ENCODE assay signal across 7 cellular contexts in the genomic region with DNA sequence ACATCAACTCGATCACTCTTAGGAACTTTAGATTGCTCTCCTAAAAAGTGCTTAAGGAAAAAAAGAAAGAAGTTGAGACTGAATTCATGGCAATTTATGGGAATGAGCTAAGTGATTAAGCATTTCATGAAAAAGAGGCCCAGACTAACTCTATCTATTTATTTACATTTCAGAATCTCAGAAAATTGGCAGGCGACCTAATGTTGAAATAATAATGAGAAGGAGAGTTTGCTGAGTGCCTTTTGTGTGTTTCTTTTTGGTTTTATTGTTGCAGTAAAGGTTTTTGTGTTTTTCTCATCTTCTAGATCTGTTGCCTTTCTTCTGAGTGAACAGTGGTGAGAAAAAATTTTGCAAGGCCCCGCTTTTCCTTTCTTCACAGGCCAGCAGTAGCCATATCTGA. TPM values are rescaled to one million over a fixed set of nuclear protein-coding genes. Genes with fewer than 3 reads are reported as not detected.
DNase-seq lines count a peak whose midpoint lies in the region; ATAC-seq and TF ChIP-seq lines count a peak whose summit lies in the region.

No MANE protein-coding gene starts in this region.

- no peak overlapping the region for H3K4me3 ChIP-seq in IMR-90 (ENCODE audit: insufficient read depth, low read depth, low read length)
- H3K4me3 ChIP-seq in fibroblast of villous mesenchyme (ENCODE audit: low read depth, low read length): peak overlapping the region; percentile 99

- no peaks in the 10 kb centered on the region for H3K9me3 Mint-ChIP-seq in activated T-helper 1 cell treated with anti-CD3 and anti-CD28 coated beads, Interleukin-12 subunit alpha, Interleukin-12 subunit beta, Interleukin-2, Interleukin-4 antibody, amounts not matched to agents 30 ng/mL and 10 ng/mL and 1 ng/mL, durations not matched to agents 14 hours and 24 hours and 36 hours
- no peaks in the 10 kb centered on the region for H3K9me3 Mint-ChIP-seq in stimulated activated memory B cell treated with anti-CD40 and anti-IgM and Interleukin-4, amounts not matched to agents 10 μg/mL and 1 μg/mL and 100 μg/mL, for 72 hours

- in situ Hi-C loops in IMR-90 (cut with MboI; ENCODE audit: low sequenced_read_pairs): no loop called here

- H2BK20ac ChIP-seq in IMR-90 (ENCODE audit: low read depth, low read length): no peak overlapping the region

- H2BK5ac ChIP-seq in IMR-90 (ENCODE audit: low read depth, low read length, poor library complexity, severe bottlenecking): peak overlapping the region; percentile 82

- H3K36me3 Mint-ChIP-seq in activated T-helper 1 cell treated with anti-CD3 and anti-CD28 coated beads, Interleukin-12 subunit alpha, Interleukin-12 subunit beta, Interleukin-2, Interleukin-4 antibody, amounts not matched to agents 30 ng/mL and 10 ng/mL and 1 ng/mL, durations not matched to agents 14 hours and 24 hours and 36 hours (ENCODE audit: low read depth): peaks cover 11% of the 10 kb centered on the region
- no peaks in the 10 kb centered on the region for H3K36me3 Mint-ChIP-seq in stimulated activated memory B cell treated with anti-CD40 and anti-IgM and Interleukin-4, amounts not matched to agents 10 μg/mL and 1 μg/mL and 100 μg/mL, for 72 hours

- no TSS peak for BruUV-seq in IMR-90 (replicated peaks; lab: Mats Ljungman, UMichigan)

- H3K9ac ChIP-seq in IMR-90 (ENCODE audit: low read depth, low read length): peak overlapping the region; percentile 79; the same call in 1 of the 2 replicates

- TF ChIP-seq RAD21 in IMR-90 (IDR thresholded peaks at IDR 0.05; ENCODE audit: low read length): no peak

- dilution Hi-C loops in IMR-90 (cut with HindIII; ENCODE audit: low sequenced_read_pairs, unreplicated experiment): no loop called here

- H3K56ac ChIP-seq in IMR-90 (ENCODE audit: extremely low read depth, insufficient read depth, low read length): peak overlapping the region; percentile 60; the same call in 1 of the 2 replicates

- H3K18ac ChIP-seq in IMR-90 (ENCODE audit: low read depth, low read length): peak overlapping the region; percentile 85

- peak overlapping the region; percentile 73 for H3K4me3 Mint-ChIP-seq in activated T-helper 1 cell treated with anti-CD3 and anti-CD28 coated beads, Interleukin-12 subunit alpha, Interleukin-12 subunit beta, Interleukin-2, Interleukin-4 antibody, amounts not matched to agents 30 ng/mL and 10 ng/mL and 1 ng/mL, durations not matched to agents 14 hours and 24 hours and 36 hours
- no peak overlapping the region for H3K4me3 Mint-ChIP-seq in stimulated activated memory B cell treated with anti-CD40 and anti-IgM and Interleukin-4, amounts not matched to agents 10 μg/mL and 1 μg/mL and 100 μg/mL, for 72 hours

- peak overlapping the region; percentile 85 for H3K27ac Mint-ChIP-seq in activated T-helper 1 cell treated with anti-CD3 and anti-CD28 coated beads, Interleukin-12 subunit alpha, Interleukin-12 subunit beta, Interleukin-2, Interleukin-4 antibody, amounts not matched to agents 30 ng/mL and 10 ng/mL and 1 ng/mL, durations not matched to agents 14 hours and 24 hours and 36 hours
- peak overlapping the region; percentile 74 for H3K27ac Mint-ChIP-seq in stimulated activated memory B cell treated with anti-CD40 and anti-IgM and Interleukin-4, amounts not matched to agents 10 μg/mL and 1 μg/mL and 100 μg/mL, for 72 hours

- H3K9me1 ChIP-seq in IMR-90 (ENCODE audit: insufficient read depth, low read length): peaks cover 6% of the 10 kb centered on the region

- peaks cover 75% of the 10 kb centered on the region for H3K4me1 Mint-ChIP-seq in activated T-helper 1 cell treated with anti-CD3 and anti-CD28 coated beads, Interleukin-12 subunit alpha, Interleukin-12 subunit beta, Interleukin-2, Interleukin-4 antibody, amounts not matched to agents 30 ng/mL and 10 ng/mL and 1 ng/mL, durations not matched to agents 14 hours and 24 hours and 36 hours (ENCODE audit: low read depth)
- H3K4me1 Mint-ChIP-seq in stimulated activated memory B cell treated with anti-CD40 and anti-IgM and Interleukin-4, amounts not matched to agents 10 μg/mL and 1 μg/mL and 100 μg/mL, for 72 hours: peaks cover 49% of the 10 kb centered on the region

- H3K27me3 Mint-ChIP-seq in activated T-helper 1 cell treated with anti-CD3 and anti-CD28 coated beads, Interleukin-12 subunit alpha, Interleukin-12 subunit beta, Interleukin-2, Interleukin-4 antibody, amounts not matched to agents 30 ng/mL and 10 ng/mL and 1 ng/mL, durations not matched to agents 14 hours and 24 hours and 36 hours (ENCODE audit: insufficient read depth): no peaks in the 10 kb centered on the region
- H3K27me3 Mint-ChIP-seq in stimulated activated memory B cell treated with anti-CD40 and anti-IgM and Interleukin-4, amounts not matched to agents 10 μg/mL and 1 μg/mL and 100 μg/mL, for 72 hours: no peaks in the 10 kb centered on the region

- peak; percentile 90 for DNase-seq in IMR-90
- no peak for DNase-seq in activated T-helper 1 cell treated with anti-CD3 and anti-CD28 coated beads, Interleukin-12 subunit alpha, Interleukin-12 subunit beta, Interleukin-2, Interleukin-4 antibody, amounts not matched to agents 30 ng/mL and 10 ng/mL and 1 ng/mL, durations not matched to agents 14 hours and 24 hours and 36 hours (ENCODE audit: low spot score)
- DNase-seq in fibroblast of villous mesenchyme (ENCODE audit: low read depth): peak; percentile 91
- DNase-seq in effector CD8-positive, alpha-beta T cell (lab: John Stamatoyannopoulos, UW): no peak
- DNase-seq in SHP77 treated with DMSO at 0.1 percent for 48 hours (lab: John Stamatoyannopoulos, UW): no peak

- H3K4me1 ChIP-seq in IMR-90 (ENCODE audit: control insufficient read depth, insufficient read depth, low read length): peaks cover 14% of the 10 kb centered on the region

- H3K27me3 ChIP-seq in IMR-90 (ENCODE audit: control insufficient read depth, insufficient read depth, low read length): no peaks in the 10 kb centered on the region

- WGBS in IMR-90 (ENCODE audit: extremely low coverage in 2 of 2, insufficient read length in 1 of 2), 2 experiments: no CpG with 5 or more reads among the region's 3 CpGs

- H4K8ac ChIP-seq in IMR-90 (ENCODE audit: low read depth in 2 of 2, low read length in 2 of 2): peak overlapping the region; percentile 52 to 74; a peak in 3 of 4 replicates

- no peak for TF ChIP-seq POLR2A in IMR-90 (IDR thresholded peaks at IDR 0.05; ENCODE audit: low read depth, low read length)

- no peak for ATAC-seq in IMR-90 (ENCODE audit: low read depth)
- ATAC-seq in stimulated activated memory B cell treated with anti-CD40 and anti-IgM and Interleukin-4, amounts not matched to agents 10 μg/mL and 1 μg/mL and 100 μg/mL, for 72 hours: no peak
- ATAC-seq in HG03469 (IDR thresholded peaks at IDR 0.05; ENCODE audit: unreplicated experiment): no peak

- peak overlapping the region; percentile 94 for H3K27ac ChIP-seq in IMR-90 (ENCODE audit: insufficient read depth, low read length)

- CTCF ChIA-PET in IMR-90 (lab: Yijun Ruan, JAX): no interaction called here

- H2BK15ac ChIP-seq in IMR-90 (ENCODE audit: low read depth, low read length): peak overlapping the region; percentile 65; the same call in 1 of the 3 replicates

- H2AK5ac ChIP-seq in IMR-90 (ENCODE audit: low read depth, low read length): peak overlapping the region; percentile 81; the same call in 1 of the 2 replicates

- H2BK120ac ChIP-seq in IMR-90 (ENCODE audit: low read depth, low read length): peak overlapping the region; percentile 89

- peak overlapping the region; percentile 92; the same call in 1 of the 2 replicates for H3K23ac ChIP-seq in IMR-90 (ENCODE audit: low read depth, low read length)

- H3K4me2 ChIP-seq in IMR-90 (ENCODE audit: low read depth, low read length): peak overlapping the region; percentile 66

- H4K5ac ChIP-seq in IMR-90 (ENCODE audit: low read depth, low read length): peak overlapping the region; percentile 93; the same call in 1 of the 2 replicates

- peak overlapping the region; percentile 86; the same call in 1 of the 2 replicates for H3K14ac ChIP-seq in IMR-90 (replicated peaks; ENCODE audit: low read depth, low read length)

- H2AFZ ChIP-seq in IMR-90 (replicated peaks; ENCODE audit: low read length, poor library complexity): no peak overlapping the region

- POLR2A ChIA-PET in IMR-90 (lab: Charles Lee; ENCODE audit: unreplicated experiment): interaction anchor here (0.6 kb wide), 1 partner anchor 40 kb away, joined by 3 read pairs; no protein-coding TSS in a partner anchor

- no peaks in the 10 kb centered on the region for H3K9me3 ChIP-seq in IMR-90 (ENCODE audit: control insufficient read depth, insufficient read depth, low read length)

- peaks cover 32% of the 10 kb centered on the region for H4K20me1 ChIP-seq in IMR-90 (ENCODE audit: insufficient read depth, low read length)

- no peak overlapping the region for H2AK9ac ChIP-seq in IMR-90 (replicated peaks; ENCODE audit: low read depth, low read length, poor library complexity)

- TF ChIP-seq CTCF in IMR-90 (conservative IDR thresholded peaks at IDR 0.05; ENCODE audit: low read depth, low read length) (no peak), fibroblast of villous mesenchyme (IDR thresholded peaks at IDR 0.05; ENCODE audit: insufficient read depth, low read depth, low read length) (no peak)

- H4K91ac ChIP-seq in IMR-90 (ENCODE audit: insufficient read depth, low read depth, low read length): peak overlapping the region; percentile 85

- H3K36me3 ChIP-seq in IMR-90 (ENCODE audit: control insufficient read depth, insufficient read depth, low read length): peaks cover 20% of the 10 kb centered on the region

- peaks cover 16 to 63% of the 10 kb centered on the region in 2 experiments for H3K79me1 ChIP-seq in IMR-90 (ENCODE audit: low read depth in 1 of 2, low read length in 2 of 2)

- intact Hi-C loops in IMR-90 (cut with micrococcal nuclease): no loop called here
- intact Hi-C loops in activated T-helper 1 cell treated with anti-CD3 and anti-CD28 coated beads, Interleukin-12 subunit alpha, Interleukin-12 subunit beta, Interleukin-2, Interleukin-4 antibody, amounts not matched to agents 30 ng/mL and 10 ng/mL and 1 ng/mL, durations not matched to agents 14 hours and 24 hours and 36 hours (cut with micrococcal nuclease): no loop called here

- peak overlapping the region; percentile 80; the same call in 1 of the 2 replicates for H3K4ac ChIP-seq in IMR-90 (ENCODE audit: low read depth, low read length)

RNA-seq across cellular contexts. Expression of a gene that starts 3.8 kb away (rescaled TPM):
- 11.9 and 12.9 TPM in 2 replicates for total RNA-seq in IMR-90 (2012; rRNA removed)
- 13.7 and 16.3 TPM in 2 replicates for polyA plus RNA-seq in IMR-90 (2012; rRNA removed)
- 14.9 and 16.1 TPM in 2 replicates for polyA plus RNA-seq in IMR-90 (2012; cell fraction: cytosol; rRNA removed)
- polyA plus RNA-seq in IMR-90 (2012; cell fraction: nucleus; rRNA removed; ENCODE audit: low replicate concordance): 13.4 and 27.1 TPM in 2 replicates
- 25.3 and 25.8 TPM in 2 replicates for total RNA-seq in activated T-helper 1 cell treated with anti-CD3 and anti-CD28 coated beads, Interleukin-12 subunit alpha, Interleukin-12 subunit beta, Interleukin-2, Interleukin-4 antibody, amounts not matched to agents 30 ng/mL and 10 ng/mL and 1 ng/mL, durations not matched to agents 14 hours and 24 hours and 36 hours
- total RNA-seq in fibroblast of villous mesenchyme: 15.5 and 16.0 TPM in 2 replicates

RNA-seq across cellular contexts. Expression of a gene that starts 32.6 kb away (rescaled TPM):
- 169 and 195 TPM in 2 replicates for total RNA-seq in IMR-90 (2012; rRNA removed)
- polyA plus RNA-seq in IMR-90 (2012; rRNA removed): 173 and 187 TPM in 2 replicates
- polyA plus RNA-seq in IMR-90 (2012; cell fraction: cytosol; rRNA removed): 60.3 and 63.2 TPM in 2 replicates
- 17.7 and 85.4 TPM in 2 replicates for polyA plus RNA-seq in IMR-90 (2012; cell fraction: nucleus; rRNA removed; ENCODE audit: low replicate concordance)
- 158 and 163 TPM in 2 replicates for total RNA-seq in activated T-helper 1 cell treated with anti-CD3 and anti-CD28 coated beads, Interleukin-12 subunit alpha, Interleukin-12 subunit beta, Interleukin-2, Interleukin-4 antibody, amounts not matched to agents 30 ng/mL and 10 ng/mL and 1 ng/mL, durations not matched to agents 14 hours and 24 hours and 36 hours
- total RNA-seq in fibroblast of villous mesenchyme: 120 and 222 TPM in 2 replicates

RNA-seq across cellular contexts. Expression of a gene that starts 45.7 kb away (rescaled TPM):
- 10.6 and 12.0 TPM in 2 replicates for total RNA-seq in IMR-90 (2012; rRNA removed)
- polyA plus RNA-seq in IMR-90 (2012; rRNA removed): 10.6 and 12.5 TPM in 2 replicates
- 5.4 and 6.0 TPM in 2 replicates for polyA plus RNA-seq in IMR-90 (2012; cell fraction: cytosol; rRNA removed)
- polyA plus RNA-seq in IMR-90 (2012; cell fraction: nucleus; rRNA removed; ENCODE audit: low replicate concordance): 6.3 and 26.3 TPM in 2 replicates
- total RNA-seq in activated T-helper 1 cell treated with anti-CD3 and anti-CD28 coated beads, Interleukin-12 subunit alpha, Interleukin-12 subunit beta, Interleukin-2, Interleukin-4 antibody, amounts not matched to agents 30 ng/mL and 10 ng/mL and 1 ng/mL, durations not matched to agents 14 hours and 24 hours and 36 hours: 58.2 and 58.7 TPM in 2 replicates
- total RNA-seq in fibroblast of villous mesenchyme: 11.3 and 13.0 TPM in 2 replicates

Comparison
In these comparisons a context has a peak if more than half of its experiments do, and no peak if none do; other contexts are left out.
1. DNase-seq: peak in IMR-90 (single experiment) and fibroblast of villous mesenchyme (single experiment); none in activated T-helper 1 cell treated with anti-CD3 and anti-CD28 coated beads, Interleukin-12 subunit alpha, Interleukin-12 subunit beta, Interleukin-2, Interleukin-4 antibody, amounts not matched to agents 30 ng/mL and 10 ng/mL and 1 ng/mL, durations not matched to agents 14 hours and 24 hours and 36 hours (single experiment), effector CD8-positive, alpha-beta T cell (single experiment) and SHP77 treated with DMSO at 0.1 percent for 48 hours (single experiment).